ENCODE assay signal across 1 cellular context in genomic region chrX:136735604-136736003, GRCh38.
TF ChIP-seq lines count a peak whose summit lies in the region.

No MANE protein-coding gene starts in this region.

TF ChIP-seq in K562, 482 proteins besides CTCF, POLR2A, EP300 and RAD21 (continued from another document):
- TF ChIP-seq, protein P1, sequence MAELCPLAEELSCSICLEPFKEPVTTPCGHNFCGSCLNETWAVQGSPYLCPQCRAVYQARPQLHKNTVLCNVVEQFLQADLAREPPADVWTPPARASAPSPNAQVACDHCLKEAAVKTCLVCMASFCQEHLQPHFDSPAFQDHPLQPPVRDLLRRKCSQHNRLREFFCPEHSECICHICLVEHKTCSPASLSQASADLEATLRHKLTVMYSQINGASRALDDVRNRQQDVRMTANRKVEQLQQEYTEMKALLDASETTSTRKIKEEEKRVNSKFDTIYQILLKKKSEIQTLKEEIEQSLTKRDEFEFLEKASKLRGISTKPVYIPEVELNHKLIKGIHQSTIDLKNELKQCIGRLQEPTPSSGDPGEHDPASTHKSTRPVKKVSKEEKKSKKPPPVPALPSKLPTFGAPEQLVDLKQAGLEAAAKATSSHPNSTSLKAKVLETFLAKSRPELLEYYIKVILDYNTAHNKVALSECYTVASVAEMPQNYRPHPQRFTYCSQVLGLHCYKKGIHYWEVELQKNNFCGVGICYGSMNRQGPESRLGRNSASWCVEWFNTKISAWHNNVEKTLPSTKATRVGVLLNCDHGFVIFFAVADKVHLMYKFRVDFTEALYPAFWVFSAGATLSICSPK (IDR thresholded peaks at IDR 0.05; ENCODE audit: borderline replicate concordance), result no peak
- no peak for TF ChIP-seq DPF2 (IDR thresholded peaks at IDR 0.05)
- no peak for TF ChIP-seq DMBX1 (CRISPR knock-in tag; IDR thresholded peaks at IDR 0.05; ENCODE audit: borderline replicate concordance)
